24 cellular contexts compared by ENCODE assay signal in the genomic region with DNA sequence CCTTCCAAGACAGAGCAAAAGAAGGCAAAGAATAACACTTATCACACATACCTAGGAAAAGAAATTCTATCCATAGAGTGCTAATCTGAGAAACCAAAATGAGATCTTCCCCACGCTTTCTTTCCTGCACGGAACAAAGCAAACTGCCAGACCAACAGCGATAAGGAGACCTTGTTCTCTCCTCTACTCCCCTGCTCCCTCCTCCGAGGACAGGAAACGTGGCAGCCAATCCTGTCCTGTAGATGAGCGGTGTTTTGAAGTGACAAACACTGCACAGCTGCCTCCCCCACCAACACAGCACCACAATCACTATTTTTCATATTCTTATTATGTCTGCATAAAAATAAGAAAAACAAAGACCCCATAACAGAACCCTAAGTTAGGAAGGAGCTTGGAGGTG.
DNase-seq lines count a peak whose midpoint lies in the region; ATAC-seq and TF ChIP-seq lines count a peak whose summit lies in the region.
"Had no signal": no experiment of that assay in that cellular context is flagged by ENCODE, and none has a peak within 500 bp of the region (broad histone marks: within the 10 kb centered on the region; RNA-seq: fewer than 3 reads in every experiment).

No MANE protein-coding gene starts in this region.

- WGBS in right lobe of liver (ENCODE audit: insufficient coverage, low coverage, low lambda C conversion rate, missing lambda C conversion rate) = 18% methylated on average over 6 of the region's 6 CpGs

- no peak for TF ChIP-seq CTCF in fibroblast of lung (conservative IDR thresholded peaks at IDR 0.05 in 1 of 2, IDR thresholded peaks at IDR 0.05 in 1 of 2; ENCODE audit: low read depth in 1 of 2, low read length in 2 of 2)
- no peak for TF ChIP-seq CTCF in nephron (IDR thresholded peaks at IDR 0.05; ENCODE audit: unreplicated experiment in 3 of 3)
- TF ChIP-seq CTCF in right lobe of liver (IDR thresholded peaks at IDR 0.05) = no peak

- H4K20me1 ChIP-seq in fibroblast of lung (ENCODE audit: control insufficient read depth, extremely low read depth, insufficient read depth, low read length) = no peaks in the 10 kb centered on the region

- no peaks in the 10 kb centered on the region for H3K9me3 ChIP-seq in fibroblast of lung (ENCODE audit: control insufficient read depth, insufficient read depth, low read depth, low read length)
- no peaks in the 10 kb centered on the region for H3K9me3 ChIP-seq in right lobe of liver
- H3K9me3 ChIP-seq: pancreas, SK-N-SH, upper lobe of left lung had no signal

- H3K27me3 ChIP-seq in fibroblast of lung (ENCODE audit: control insufficient read depth, insufficient read depth, low read length) = no peaks in the 10 kb centered on the region
- no peaks in the 10 kb centered on the region for H3K27me3 ChIP-seq in right lobe of liver
- H3K27me3 ChIP-seq: cardiac muscle cell, upper lobe of left lung had no signal

- peaks cover 3% of the 10 kb centered on the region for H3K9me3 Mint-ChIP-seq in nephron
- H3K9me3 Mint-ChIP-seq: activated naive CD4-positive, alpha-beta T cell treated with anti-CD3 and anti-CD28 coated beads, Interleukin-2, amount 10 ng/mL, durations not matched to agents 7 days and 5 days had no signal

- no peaks in the 10 kb centered on the region for H3K79me2 ChIP-seq in fibroblast of lung (ENCODE audit: control insufficient read depth, insufficient read depth, low read length)

- peaks cover 6% of the 10 kb centered on the region for H3K4me1 Mint-ChIP-seq in nephron
- H3K4me1 Mint-ChIP-seq: activated naive CD4-positive, alpha-beta T cell treated with anti-CD3 and anti-CD28 coated beads, Interleukin-2, amount 10 ng/mL, durations not matched to agents 7 days and 5 days had no signal

- H3K4me3 ChIP-seq in fibroblast of lung (replicated peaks in 1 of 4; ENCODE audit: control extremely low read depth in 1 of 4, insufficient read depth in 1 of 4, low read depth in 3 of 4, low read length in 4 of 4) = no peak overlapping the region
- no peak overlapping the region for H3K4me3 ChIP-seq in right lobe of liver
- H3K4me3 ChIP-seq: cardiac muscle cell, pancreas, upper lobe of left lung had no signal

- H3K4me3 Mint-ChIP-seq in nephron = peak overlapping the region; percentile 4 to 46 (median 22)
- H3K4me3 Mint-ChIP-seq: activated naive CD4-positive, alpha-beta T cell treated with anti-CD3 and anti-CD28 coated beads, Interleukin-2, amount 10 ng/mL, durations not matched to agents 7 days and 5 days had no signal

- intact Hi-C loops in right lobe of liver (cut with DNase I) = no loop called here

- no peak for TF ChIP-seq POLR2A in right lobe of liver (IDR thresholded peaks at IDR 0.05)

- H3K4me1 ChIP-seq in fibroblast of lung (ENCODE audit: control insufficient read depth, extremely low read depth, insufficient read depth, low read length) (no peaks in the 10 kb centered on the region), right lobe of liver (no peaks in the 10 kb centered on the region)
- H3K4me1 ChIP-seq: pancreas, upper lobe of left lung had no signal

- peak; percentile 43 for DNase-seq in DMS153 (lab: John Stamatoyannopoulos, UW)
- DNase-seq in NCI-H146 (lab: John Stamatoyannopoulos, UW) = peak; percentile 70
- no peak for DNase-seq in fibroblast of lung (ENCODE audit: low read depth in 2 of 2)
- no peak for DNase-seq in right lobe of liver
- DNase-seq in activated CD4-positive, alpha-beta T cell treated with anti-CD3 and anti-CD28 coated beads, Interleukin-2, amount 50 U/mL, for 48 hours = no peak
- DNase-seq: activated CD4-positive, CD25-positive, alpha-beta regulatory T cell; activated naive CD4-positive, alpha-beta T cell treated with anti-CD3 and anti-CD28 coated beads, Interleukin-2, amount 10 ng/mL, durations not matched to agents 7 days and 5 days; activated T-cell treated with anti-CD3 and anti-CD28 coated beads, Interleukin-2, amount 50 U/mL, for 48 hours; amygdala; dermis blood vessel endothelial cell; HCEC 1CT; KG1; mammary epithelial cell; NCI-H1694 treated with DMSO at 0.1 percent for 48 hours; NCI-H2171 treated with DMSO at 0.1 percent for 48 hours; pancreas; SK-N-SH; stimulated activated CD4-positive, alpha-beta T cell treated with anti-CD3 and anti-CD28 coated beads, Interleukin-15, amount 100 ng/mL, for 24 hours; upper lobe of left lung had no signal

- peaks cover 4% of the 10 kb centered on the region for H3K27me3 Mint-ChIP-seq in nephron (ENCODE audit: low read depth)

- no peak overlapping the region for H3K9ac ChIP-seq in fibroblast of lung (ENCODE audit: insufficient read depth, low read length)
- H3K9ac ChIP-seq: SK-N-SH had no signal

- ATAC-seq in GM18861 (IDR thresholded peaks at IDR 0.05; ENCODE audit: unreplicated experiment) (no peak), HG02798 (IDR thresholded peaks at IDR 0.05; ENCODE audit: poor library complexity, unreplicated experiment) (no peak), right lobe of liver (no peak)
- ATAC-seq: pancreas, sciatic nerve had no signal

- H3K4me2 ChIP-seq in fibroblast of lung (ENCODE audit: extremely low read depth, insufficient read depth, low read length) = no peak overlapping the region
- H3K4me2 ChIP-seq: SK-N-SH had no signal

- no peak overlapping the region for H3K27ac Mint-ChIP-seq in nephron
- H3K27ac Mint-ChIP-seq: activated naive CD4-positive, alpha-beta T cell treated with anti-CD3 and anti-CD28 coated beads, Interleukin-2, amount 10 ng/mL, durations not matched to agents 7 days and 5 days had no signal

- H3K36me3 ChIP-seq in fibroblast of lung (ENCODE audit: control insufficient read depth, insufficient read depth, low read length) = no peaks in the 10 kb centered on the region
- no peaks in the 10 kb centered on the region for H3K36me3 ChIP-seq in right lobe of liver
- H3K36me3 ChIP-seq: cardiac muscle cell, pancreas, upper lobe of left lung had no signal

- no peaks in the 10 kb centered on the region for H3K36me3 Mint-ChIP-seq in nephron (ENCODE audit: low read depth)
- H3K36me3 Mint-ChIP-seq: activated naive CD4-positive, alpha-beta T cell treated with anti-CD3 and anti-CD28 coated beads, Interleukin-2, amount 10 ng/mL, durations not matched to agents 7 days and 5 days had no signal

- H3K27ac ChIP-seq in fibroblast of lung (ENCODE audit: insufficient read depth, low read length) (no peak overlapping the region), right lobe of liver (no peak overlapping the region)
- H3K27ac ChIP-seq: cardiac muscle cell, pancreas, upper lobe of left lung had no signal

- H2AFZ ChIP-seq in fibroblast of lung (ENCODE audit: low read length) = peak overlapping the region; percentile 50

Comparison
In these comparisons a context has a peak if more than half of its experiments do, and no peak if none do; other contexts are left out.
1. DNase-seq: peak in DMS153 (single experiment) and NCI-H146 (single experiment); none in fibroblast of lung (0 of 2), right lobe of liver (0 of 3) and activated CD4-positive, alpha-beta T cell treated with anti-CD3 and anti-CD28 coated beads, Interleukin-2, amount 50 U/mL, for 48 hours (0 of 2).